Comparison of ENCODE assay signal across 31 cellular contexts in the genomic region with DNA sequence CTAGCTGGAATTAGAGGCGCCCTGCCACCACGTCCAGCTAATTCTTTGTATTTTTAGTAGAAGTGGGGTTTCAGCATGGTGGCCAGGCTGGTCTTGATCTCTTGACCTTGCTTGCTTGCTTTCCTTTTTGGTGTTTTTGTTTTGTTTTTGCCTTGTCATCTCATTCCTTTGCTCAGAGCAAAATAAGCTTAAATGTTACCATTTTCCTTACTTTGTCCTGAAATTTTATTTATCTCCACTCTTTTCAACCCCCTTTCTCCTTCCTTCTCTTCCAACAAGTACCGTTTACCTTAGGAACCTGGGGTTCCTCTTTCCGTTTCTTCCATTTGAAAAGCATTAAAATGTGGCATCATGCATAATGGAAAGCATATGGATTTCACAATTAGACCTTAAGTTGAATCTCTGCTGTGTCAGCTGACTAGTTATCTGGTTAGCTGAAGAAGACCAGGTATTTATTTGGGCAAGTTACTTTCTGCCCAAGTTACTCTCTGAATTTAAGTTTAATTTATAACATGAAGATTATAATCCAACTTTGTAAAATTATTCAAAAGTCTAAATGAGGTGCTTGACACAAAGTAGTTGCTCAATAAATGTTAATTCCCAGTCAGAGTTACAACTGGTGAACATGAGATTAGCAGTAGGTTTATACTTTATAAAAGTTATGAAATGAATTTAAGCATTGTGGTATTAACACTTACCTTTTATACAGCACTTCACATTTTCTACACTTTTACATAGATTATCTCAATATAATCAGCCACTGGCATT.
"Had no signal": no experiment of that assay in that cellular context is flagged by ENCODE, and none has a peak within 500 bp of the region (broad histone marks: within the 10 kb centered on the region; RNA-seq: fewer than 3 reads in every experiment).

No MANE protein-coding gene starts in this region.

- H3K27me3 Mint-ChIP-seq: activated CD4-positive, alpha-beta T cell treated with anti-CD3 and anti-CD28 coated beads, Interleukin-2, amount 10 ng/mL, durations not matched to agents 24 days and 14 days; activated CD8-positive, alpha-beta T cell treated with anti-CD3 and anti-CD28 coated beads for 36 hours; activated naive CD4-positive, alpha-beta T cell treated with anti-CD3 and anti-CD28 coated beads, Interleukin-2, amount 10 ng/mL, durations not matched to agents 7 days and 5 days; activated naive CD8-positive, alpha-beta T cell had no signal

- H3K36me3 ChIP-seq: adrenal gland, breast epithelium had no signal

- H3K9me3 Mint-ChIP-seq: activated CD4-positive, alpha-beta T cell treated with anti-CD3 and anti-CD28 coated beads, Interleukin-2, amount 10 ng/mL, durations not matched to agents 24 days and 14 days; activated CD8-positive, alpha-beta T cell treated with anti-CD3 and anti-CD28 coated beads for 36 hours; activated naive CD4-positive, alpha-beta T cell treated with anti-CD3 and anti-CD28 coated beads, Interleukin-2, amount 10 ng/mL, durations not matched to agents 7 days and 5 days; activated T-helper 1 cell treated with anti-CD3 and anti-CD28 coated beads, Interleukin-12 subunit alpha, Interleukin-12 subunit beta, Interleukin-2, Interleukin-4 antibody, amounts not matched to agents 30 ng/mL and 10 ng/mL and 1 ng/mL, durations not matched to agents 14 hours and 24 hours and 36 hours had no signal

- H3K4me1 Mint-ChIP-seq: activated CD4-positive, alpha-beta T cell treated with anti-CD3 and anti-CD28 coated beads, Interleukin-2, amount 10 ng/mL, durations not matched to agents 24 days and 14 days; activated naive CD4-positive, alpha-beta T cell treated with anti-CD3 and anti-CD28 coated beads, Interleukin-2, amount 10 ng/mL, durations not matched to agents 7 days and 5 days had no signal

- ATAC-seq: activated CD8-positive, alpha-beta T cell treated with anti-CD3 and anti-CD28 coated beads for 36 hours; body of pancreas; Right ventricle myocardium inferior had no signal

- H3K27ac Mint-ChIP-seq: activated CD4-positive, alpha-beta T cell treated with anti-CD3 and anti-CD28 coated beads, Interleukin-2, amount 10 ng/mL, durations not matched to agents 24 days and 14 days; activated CD8-positive, alpha-beta T cell treated with anti-CD3 and anti-CD28 coated beads for 36 hours; activated naive CD4-positive, alpha-beta T cell treated with anti-CD3 and anti-CD28 coated beads, Interleukin-2, amount 10 ng/mL, durations not matched to agents 7 days and 5 days; activated naive CD8-positive, alpha-beta T cell; activated T-helper 1 cell treated with anti-CD3 and anti-CD28 coated beads, Interleukin-12 subunit alpha, Interleukin-12 subunit beta, Interleukin-2, Interleukin-4 antibody, amounts not matched to agents 30 ng/mL and 10 ng/mL and 1 ng/mL, durations not matched to agents 14 hours and 24 hours and 36 hours had no signal

- H3K9ac ChIP-seq: KMS-11 had no signal

- H3K4me2 ChIP-seq: KMS-11, PC-9 had no signal

- H3K4me3 ChIP-seq: adrenal gland, body of pancreas, breast epithelium, PC-9 had no signal

- H3K27ac ChIP-seq: adrenal gland, body of pancreas, breast epithelium, KMS-11, PC-9, RWPE1, VCaP had no signal

- DNase-seq: activated CD4-positive, alpha-beta T cell treated with anti-CD3 and anti-CD28 coated beads, Interleukin-2, amount 10 ng/mL, durations not matched to agents 24 days and 14 days; activated CD4-positive, alpha-beta T cell treated with anti-CD3 and anti-CD28 coated beads, Interleukin-2, amount 50 U/mL, for 4 hours; activated CD8-positive, alpha-beta T cell treated with anti-CD3 and anti-CD28 coated beads for 36 hours; activated naive CD4-positive, alpha-beta T cell treated with anti-CD3 and anti-CD28 coated beads, Interleukin-2, amount 10 ng/mL, durations not matched to agents 7 days and 5 days; activated T-cell treated with anti-CD3 and anti-CD28 coated beads, Interleukin-2, amount 50 U/mL, for 1 hour; adrenal gland; body of pancreas; cerebellar nuclear complex; MV-4-11; NCI-H1092; NCI-H1436 treated with DMSO at 0.1 percent for 48 hours; NCI-H1694 treated with DMSO at 0.1 percent for 48 hours; NCI-H2029; NCI-H2171; NCI-H510A; NCI-H526; NCI-H748 treated with DMSO at 0.1 percent for 48 hours; NK-92 treated with Interleukin-12 subunit alpha and Interleukin-12 subunit beta, amount 100 ng/mL, for 24 hours; PC-9; SIG-M5; SW 1271; T-helper 1 cell; T-helper 2 cell; T-helper 9 cell had no signal

- H3K9me3 ChIP-seq: adrenal gland, body of pancreas, breast epithelium had no signal

- H2AFZ ChIP-seq: PC-9 had no signal

- H3K4me3 Mint-ChIP-seq: activated CD4-positive, alpha-beta T cell treated with anti-CD3 and anti-CD28 coated beads, Interleukin-2, amount 10 ng/mL, durations not matched to agents 24 days and 14 days; activated CD8-positive, alpha-beta T cell treated with anti-CD3 and anti-CD28 coated beads for 36 hours; activated naive CD4-positive, alpha-beta T cell treated with anti-CD3 and anti-CD28 coated beads, Interleukin-2, amount 10 ng/mL, durations not matched to agents 7 days and 5 days; activated naive CD8-positive, alpha-beta T cell; activated T-helper 1 cell treated with anti-CD3 and anti-CD28 coated beads, Interleukin-12 subunit alpha, Interleukin-12 subunit beta, Interleukin-2, Interleukin-4 antibody, amounts not matched to agents 30 ng/mL and 10 ng/mL and 1 ng/mL, durations not matched to agents 14 hours and 24 hours and 36 hours had no signal

- H3K27me3 ChIP-seq: adrenal gland, body of pancreas, breast epithelium had no signal

- H3K4me1 ChIP-seq: breast epithelium had no signal
